12 cellular contexts compared by ENCODE assay signal in genomic region chr7:144786522-144786921, GRCh38. TPM values are rescaled to one million over a fixed set of nuclear protein-coding genes. Genes with fewer than 3 reads are reported as not detected.
DNase-seq lines count a peak whose midpoint lies in the region; ATAC-seq and TF ChIP-seq lines count a peak whose summit lies in the region.
"Had no signal": no experiment of that assay in that cellular context is flagged by ENCODE, and none has a peak within 500 bp of the region (broad histone marks: within the 10 kb centered on the region; RNA-seq: fewer than 3 reads in every experiment).

No MANE protein-coding gene starts in this region.

- CTCF ChIA-PET in activated CD8-positive, alpha-beta T cell treated with anti-CD3 and anti-CD28 coated beads, Interleukin-2, amount 10 ng/mL, durations not matched to agents 7 days and 5 days (lab: Charles Lee), result interaction anchor here (1.2 to 2.9 kb wide), 6 partner anchors 13 to 65 kb away, joined by 4 to 21 read pairs (median 10); partner anchors contain the start of gene TPK1

- ATAC-seq in natural killer cell, result peak in 1 of 3 donors; percentile 58
- ATAC-seq in natural killer cell treated with Interleukin-12 subunit alpha and Interleukin-12 subunit beta and Interleukin-15 and Interleukin-18, amount 100 ng/mL, for 72 hours, result no peak
- ATAC-seq in HG03064 (IDR thresholded peaks at IDR 0.05; ENCODE audit: low read depth, unreplicated experiment), result peak; percentile 59
- peak; percentile 61 for ATAC-seq in activated CD8-positive, alpha-beta T cell treated with anti-CD3 and anti-CD28 coated beads, Interleukin-2, amount 10 ng/mL, durations not matched to agents 7 days and 5 days
- ATAC-seq: gastrocnemius medialis had no signal

- in situ Hi-C loops in KBM-7 (cut with MboI; ENCODE audit: low pct_unique_long_range_greater_than_20kb, low sequenced_read_pairs), result no loop called here

- H3K9me3 ChIP-seq in prostate gland, result no peaks in the 10 kb centered on the region
- H3K9me3 ChIP-seq: BLaER1 treated with 17β-estradiol and CSF1 and Interleukin-3, amounts not matched to agents 10 nM and 100 nM; gastrocnemius medialis had no signal

- POLR2A ChIA-PET in activated CD8-positive, alpha-beta T cell treated with anti-CD3 and anti-CD28 coated beads, Interleukin-2, amount 10 ng/mL, durations not matched to agents 7 days and 5 days (lab: Charles Lee), result no interaction called here

- H3K4me1 ChIP-seq in prostate gland (replicated peaks), result no peaks in the 10 kb centered on the region
- H3K4me1 ChIP-seq: BLaER1 treated with 17β-estradiol and CSF1 and Interleukin-3, amounts not matched to agents 10 nM and 100 nM had no signal

- H3K27me3 ChIP-seq in prostate gland (replicated peaks; ENCODE audit: insufficient read depth), result no peaks in the 10 kb centered on the region
- H3K27me3 ChIP-seq: BLaER1 treated with 17β-estradiol and CSF1 and Interleukin-3, amounts not matched to agents 10 nM and 100 nM; gastrocnemius medialis had no signal

- H3K9me3 Mint-ChIP-seq in natural killer cell, result no peaks in the 10 kb centered on the region
- no peaks in the 10 kb centered on the region for H3K9me3 Mint-ChIP-seq in natural killer cell treated with Interleukin-12 subunit alpha and Interleukin-12 subunit beta and Interleukin-15 and Interleukin-18, amount 100 ng/mL, for 72 hours
- no peaks in the 10 kb centered on the region for H3K9me3 Mint-ChIP-seq in activated CD8-positive, alpha-beta T cell treated with anti-CD3 and anti-CD28 coated beads, Interleukin-2, amount 10 ng/mL, durations not matched to agents 7 days and 5 days (ENCODE audit: insufficient read depth)

- H3K36me3 Mint-ChIP-seq in natural killer cell, result no peaks in the 10 kb centered on the region
- no peaks in the 10 kb centered on the region for H3K36me3 Mint-ChIP-seq in natural killer cell treated with Interleukin-12 subunit alpha and Interleukin-12 subunit beta and Interleukin-15 and Interleukin-18, amount 100 ng/mL, for 72 hours
- no peaks in the 10 kb centered on the region for H3K36me3 Mint-ChIP-seq in activated CD8-positive, alpha-beta T cell treated with anti-CD3 and anti-CD28 coated beads, Interleukin-2, amount 10 ng/mL, durations not matched to agents 7 days and 5 days (ENCODE audit: low read depth)

- H3K27me3 Mint-ChIP-seq in natural killer cell (ENCODE audit: low read depth in 2 of 2), result no peaks in the 10 kb centered on the region
- H3K27me3 Mint-ChIP-seq in natural killer cell treated with Interleukin-12 subunit alpha and Interleukin-12 subunit beta and Interleukin-15 and Interleukin-18, amount 100 ng/mL, for 72 hours, result no peaks in the 10 kb centered on the region
- no peaks in the 10 kb centered on the region for H3K27me3 Mint-ChIP-seq in activated CD8-positive, alpha-beta T cell treated with anti-CD3 and anti-CD28 coated beads, Interleukin-2, amount 10 ng/mL, durations not matched to agents 7 days and 5 days (ENCODE audit: low read depth)

- TF ChIP-seq CTCF in natural killer cell (IDR thresholded peaks at IDR 0.05) (peak; percentile 10), prostate gland (IDR thresholded peaks at IDR 0.05) (no peak)

- TF ChIP-seq POLR2A in prostate gland (IDR thresholded peaks at IDR 0.05), result no peak

- H3K36me3 ChIP-seq in prostate gland, result no peaks in the 10 kb centered on the region
- H3K36me3 ChIP-seq: BLaER1 treated with 17β-estradiol and CSF1 and Interleukin-3, amounts not matched to agents 10 nM and 100 nM; gastrocnemius medialis had no signal

- intact Hi-C loops in natural killer cell (cut with micrococcal nuclease) (no loop called here), prostate gland (cut with DNase I) (no loop called here)

- H3K4me3 ChIP-seq in prostate gland, result no peak overlapping the region
- H3K4me3 ChIP-seq: BLaER1 treated with 17β-estradiol and CSF1 and Interleukin-3, amounts not matched to agents 10 nM and 100 nM; gastrocnemius medialis had no signal

- H3K27ac ChIP-seq in prostate gland, result no peak overlapping the region
- H3K27ac ChIP-seq: BLaER1 treated with 17β-estradiol and CSF1 and Interleukin-3, amounts not matched to agents 10 nM and 100 nM; gastrocnemius medialis had no signal

- no peak overlapping the region for H3K4me3 Mint-ChIP-seq in natural killer cell
- H3K4me3 Mint-ChIP-seq in natural killer cell treated with Interleukin-12 subunit alpha and Interleukin-12 subunit beta and Interleukin-15 and Interleukin-18, amount 100 ng/mL, for 72 hours, result no peak overlapping the region
- H3K4me3 Mint-ChIP-seq in activated CD8-positive, alpha-beta T cell treated with anti-CD3 and anti-CD28 coated beads, Interleukin-2, amount 10 ng/mL, durations not matched to agents 7 days and 5 days, result no peak overlapping the region

- H3K27ac Mint-ChIP-seq in natural killer cell, result peak overlapping the region in 1 of 2 donors; percentile 49
- H3K27ac Mint-ChIP-seq in natural killer cell treated with Interleukin-12 subunit alpha and Interleukin-12 subunit beta and Interleukin-15 and Interleukin-18, amount 100 ng/mL, for 72 hours, result peak overlapping the region in 1 of 2 donors; percentile 58
- H3K27ac Mint-ChIP-seq in activated CD8-positive, alpha-beta T cell treated with anti-CD3 and anti-CD28 coated beads, Interleukin-2, amount 10 ng/mL, durations not matched to agents 7 days and 5 days, result no peak overlapping the region

- peaks cover 5 to 10% of the 10 kb centered on the region in 2 donors for H3K4me1 Mint-ChIP-seq in natural killer cell
- peaks cover 5 to 8% of the 10 kb centered on the region in 2 donors for H3K4me1 Mint-ChIP-seq in natural killer cell treated with Interleukin-12 subunit alpha and Interleukin-12 subunit beta and Interleukin-15 and Interleukin-18, amount 100 ng/mL, for 72 hours (ENCODE audit: low read depth in 2 of 2)
- no peaks in the 10 kb centered on the region for H3K4me1 Mint-ChIP-seq in activated CD8-positive, alpha-beta T cell treated with anti-CD3 and anti-CD28 coated beads, Interleukin-2, amount 10 ng/mL, durations not matched to agents 7 days and 5 days (ENCODE audit: low read depth)

- DNase-seq in natural killer cell, result no peak
- DNase-seq in natural killer cell treated with Interleukin-12 subunit alpha and Interleukin-12 subunit beta and Interleukin-15 and Interleukin-18, amount 100 ng/mL, for 72 hours (ENCODE audit: low spot score), result no peak
- peak; percentile 28 for DNase-seq in activated CD8-positive, alpha-beta T cell treated with anti-CD3 and anti-CD28 coated beads, Interleukin-2, amount 10 ng/mL, durations not matched to agents 7 days and 5 days
- no peak for DNase-seq in prostate gland (ENCODE audit: low spot score)
- DNase-seq in KBM-7, result no peak
- no peak for DNase-seq in epidermal melanocyte (ENCODE audit: insufficient read length, low spot score)
- no peak for DNase-seq in NCI-H526 (lab: John Stamatoyannopoulos, UW)
- DNase-seq: gastrocnemius medialis; NCI-H226; stimulated activated CD4-positive, alpha-beta T cell treated with anti-CD3 and anti-CD28 coated beads, Interleukin-4, amount 100 ng/mL, for 4 hours had no signal

- WGBS in prostate gland, result 84% methylated on average over 2 of the region's 2 CpGs

RNA-seq across cellular contexts. Expression of gene TPK1, which starts 49.3 kb away (rescaled TPM):
- total RNA-seq in natural killer cell (10 to 100 TPM; 20.9 to 28.6 (median 25.3) TPM), prostate gland (1 to 10 TPM; 4.5 to 5.1 TPM)
- total RNA-seq in natural killer cell treated with Interleukin-12 subunit alpha and Interleukin-12 subunit beta and Interleukin-15 and Interleukin-18, amount 100 ng/mL, for 72 hours, result 10 to 100 TPM; 10.7 to 13.0 TPM
- total RNA-seq in activated CD8-positive, alpha-beta T cell treated with anti-CD3 and anti-CD28 coated beads, Interleukin-2, amount 10 ng/mL, durations not matched to agents 7 days and 5 days, result 10 to 100 TPM; 10.2 to 10.7 TPM

Comparison
In these comparisons a context has a peak if more than half of its experiments do, and no peak if none do; other contexts are left out.
1. ATAC-seq: peak in HG03064 (single experiment) and activated CD8-positive, alpha-beta T cell treated with anti-CD3 and anti-CD28 coated beads, Interleukin-2, amount 10 ng/mL, durations not matched to agents 7 days and 5 days (single experiment); none in natural killer cell treated with Interleukin-12 subunit alpha and Interleukin-12 subunit beta and Interleukin-15 and Interleukin-18, amount 100 ng/mL, for 72 hours (0 of 2).